9 cellular contexts compared by ENCODE assay signal in genomic region chr21:33908760-33909159, GRCh38.
"Had no signal": no experiment of that assay in that cellular context is flagged by ENCODE, and none has a peak within 500 bp of the region (broad histone marks: within the 10 kb centered on the region; RNA-seq: fewer than 3 reads in every experiment).

No MANE protein-coding gene starts in this region.

- DNase-seq: activated B cell treated with CpG ODN at 0.5 μM for 24 hours, amygdala, body of pancreas, caudate nucleus, erythroblast, gastrocnemius medialis, heart left ventricle had no signal

- H3K9me3 ChIP-seq: body of pancreas, gastrocnemius medialis, heart left ventricle, right atrium auricular region, vagina had no signal

- H3K27ac ChIP-seq: body of pancreas, gastrocnemius medialis, heart left ventricle, right atrium auricular region, vagina had no signal

- H3K4me3 ChIP-seq: body of pancreas, gastrocnemius medialis, heart left ventricle, right atrium auricular region, vagina had no signal

- H3K4me1 ChIP-seq: body of pancreas had no signal

- H3K27me3 ChIP-seq: body of pancreas, gastrocnemius medialis, heart left ventricle, right atrium auricular region, vagina had no signal
